In the genomic region with DNA sequence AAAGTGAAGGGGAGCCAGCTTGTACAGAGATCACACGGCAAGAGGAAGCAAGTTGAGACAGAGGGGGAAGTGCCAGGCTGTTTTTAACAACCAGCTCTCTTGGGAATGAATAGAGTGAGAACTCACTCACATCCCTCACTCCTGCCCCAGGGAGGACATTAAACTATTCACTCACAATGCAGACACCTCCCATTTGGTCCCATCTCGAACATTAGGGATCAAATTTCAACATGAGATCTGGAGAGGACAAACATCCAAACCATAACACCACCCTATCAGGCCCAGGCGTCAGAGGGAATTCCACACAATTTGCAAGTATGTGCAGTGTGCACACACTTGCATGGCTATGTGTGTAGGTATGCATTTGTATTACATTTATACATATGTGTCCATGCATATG, we compare ENCODE assay signal across 9 cellular contexts.
DNase-seq lines count a peak whose midpoint lies in the region; TF ChIP-seq lines count a peak whose summit lies in the region.
"Had no signal": no experiment of that assay in that cellular context is flagged by ENCODE, and none has a peak within 500 bp of the region (broad histone marks: within the 10 kb centered on the region; RNA-seq: fewer than 3 reads in every experiment).

No MANE protein-coding gene starts in this region.

- CTCF ChIA-PET in GM10248 (lab: Yijun Ruan, JAX), result interaction anchor here (1.6 to 1.7 kb wide), 2 partner anchors 14 to 19 kb away, joined by 4 to 5 read pairs; no protein-coding TSS in a partner anchor

- TF ChIP-seq CTCF in choroid plexus epithelial cell (conservative IDR thresholded peaks at IDR 0.05; ENCODE audit: low read depth, low read length), result no peak
- TF ChIP-seq CTCF in GM10248 (IDR thresholded peaks at IDR 0.05; ENCODE audit: control extremely low read depth, extremely low read depth, low read depth, missing control alignments), result no peak

- POLR2A ChIA-PET in GM10248 (lab: Yijun Ruan, JAX), result no interaction called here

- H3K4me3 ChIP-seq in choroid plexus epithelial cell (ENCODE audit: low read depth, low read length), result no peak overlapping the region

- in situ Hi-C loops in G401 (cut with HindIII; ENCODE audit: low sequenced_read_pairs), result no loop called here

- DNase-seq in DMS 273 (lab: John Stamatoyannopoulos, UW; ENCODE audit: unreplicated experiment) (peak; percentile 41), DMS 273 treated with DMSO at 0.1 percent for 48 hours (lab: John Stamatoyannopoulos, UW) (no peak), NCI-H345 treated with DMSO at 0.1 percent for 48 hours (lab: John Stamatoyannopoulos, UW; ENCODE audit: unreplicated experiment) (peak; percentile 84), choroid plexus epithelial cell (ENCODE audit: low read depth) (peak; percentile 40), renal cortical epithelial cell (ENCODE audit: low read depth) (peak; percentile 4), G401 (ENCODE audit: low spot score) (no peak), GM10248 (ENCODE audit: extremely low spot score) (no peak), DMS114 treated with DMSO at 0.1 percent for 48 hours (lab: John Stamatoyannopoulos, UW; ENCODE audit: unreplicated experiment) (no peak)
- DNase-seq: NCI-H226 had no signal

Comparison
In these comparisons a context has a peak if more than half of its experiments do, and no peak if none do; other contexts are left out.
1. DNase-seq: peak in DMS 273 (single experiment), NCI-H345 treated with DMSO at 0.1 percent for 48 hours (single experiment), choroid plexus epithelial cell (single experiment) and renal cortical epithelial cell (single experiment); none in DMS 273 treated with DMSO at 0.1 percent for 48 hours (single experiment), G401 (single experiment), GM10248 (single experiment) and DMS114 treated with DMSO at 0.1 percent for 48 hours (single experiment).